19 cellular contexts compared by ENCODE assay signal in genomic region chr3:43023066-43023465, GRCh38. TPM values are rescaled to one million over a fixed set of nuclear protein-coding genes. Genes with fewer than 3 reads are reported as not detected.
DNase-seq lines count a peak whose midpoint lies in the region; ATAC-seq and TF ChIP-seq lines count a peak whose summit lies in the region.
"Had no signal": no experiment of that assay in that cellular context is flagged by ENCODE, and none has a peak within 500 bp of the region (broad histone marks: within the 10 kb centered on the region; RNA-seq: fewer than 3 reads in every experiment).

No MANE protein-coding gene starts in this region.

- H3K4me1 ChIP-seq in CD4-positive, alpha-beta memory T cell (ENCODE audit: insufficient read depth, low read length) = peaks cover 74% of the 10 kb centered on the region
- H3K4me1 ChIP-seq in GM23338 (ENCODE audit: insufficient read depth) (peaks cover 4% of the 10 kb centered on the region; the same call in 1 of the 2 replicates), left lung (no peaks in the 10 kb centered on the region)
- H3K4me1 ChIP-seq: thyroid gland had no signal

- no peak overlapping the region for H3K4me2 ChIP-seq in GM23338

- H3K9me3 ChIP-seq in CD4-positive, alpha-beta memory T cell (ENCODE audit: control insufficient read depth in 1 of 2, low read length in 2 of 2) = no peaks in the 10 kb centered on the region
- H3K9me3 ChIP-seq in left lung = no peaks in the 10 kb centered on the region
- H3K9me3 ChIP-seq: heart left ventricle, thyroid gland had no signal

- H3K27me3 Mint-ChIP-seq in CD4-positive, alpha-beta memory T cell = no peaks in the 10 kb centered on the region
- H3K27me3 Mint-ChIP-seq in GM23338 (ENCODE audit: insufficient read depth, low read depth, poor library complexity) = peaks cover 2% of the 10 kb centered on the region
- no peaks in the 10 kb centered on the region for H3K27me3 Mint-ChIP-seq in activated naive CD8-positive, alpha-beta T cell treated with anti-CD3 and anti-CD28 coated beads for 36 hours
- H3K27me3 Mint-ChIP-seq in natural killer cell (ENCODE audit: low read depth in 2 of 2) = no peaks in the 10 kb centered on the region
- H3K27me3 Mint-ChIP-seq: activated CD8-positive, alpha-beta memory T cell treated with anti-CD3 and anti-CD28 coated beads, Interleukin-2, amount 10 ng/mL, durations not matched to agents 7 days and 5 days; stimulated activated naive CD8-positive, alpha-beta T cell treated with anti-CD3 and anti-CD28 coated beads, Interleukin-15, Interleukin-2, amounts not matched to agents 100 ng/mL and 50 ng/mL, for 24 hours had no signal

- no peak overlapping the region for H3K4me3 ChIP-seq in CD4-positive, alpha-beta memory T cell (ENCODE audit: low read length in 2 of 2)
- H3K4me3 ChIP-seq in GM23338 = no peak overlapping the region
- H3K4me3 ChIP-seq in left lung = no peak overlapping the region
- H3K4me3 ChIP-seq: heart left ventricle, thyroid gland had no signal

- ATAC-seq in GM23338 (no peak), natural killer cell (no peak), left lung (no peak)
- ATAC-seq: heart left ventricle, Panc1 had no signal

- intact Hi-C loops in CD4-positive, alpha-beta memory T cell (cut with micrococcal nuclease) = loop anchor here (5.0 kb wide), 1 partner anchor 84 kb away; the partner anchor contains the start of gene POMGNT2
- intact Hi-C loops in natural killer cell (cut with micrococcal nuclease) = loop anchor here (5.0 kb wide), 1 partner anchor 454 kb away; no protein-coding TSS in a partner anchor
- intact Hi-C loops in left lung (cut with DNase I) = no loop called here

- peak overlapping the region; percentile 24 to 95 (median 89) for H3K27ac Mint-ChIP-seq in CD4-positive, alpha-beta memory T cell
- no peak overlapping the region for H3K27ac Mint-ChIP-seq in GM23338
- H3K27ac Mint-ChIP-seq in activated naive CD8-positive, alpha-beta T cell treated with anti-CD3 and anti-CD28 coated beads for 36 hours = peak overlapping the region; percentile 59
- H3K27ac Mint-ChIP-seq in natural killer cell = peak overlapping the region; percentile 72 to 84
- H3K27ac Mint-ChIP-seq: HFFc6; IgD-negative memory B cell; stimulated activated naive CD8-positive, alpha-beta T cell treated with anti-CD3 and anti-CD28 coated beads, Interleukin-15, Interleukin-2, amounts not matched to agents 100 ng/mL and 50 ng/mL, for 24 hours had no signal

- H3F3A ChIP-seq in GM23338 (replicated peaks; ENCODE audit: low read depth) = no peaks in the 10 kb centered on the region

- no peaks in the 10 kb centered on the region for H3K27me3 ChIP-seq in CD4-positive, alpha-beta memory T cell (ENCODE audit: insufficient read depth, low read length)
- H3K27me3 ChIP-seq in GM23338 (ENCODE audit: insufficient read depth) (no peaks in the 10 kb centered on the region), left lung (no peaks in the 10 kb centered on the region)
- H3K27me3 ChIP-seq: heart left ventricle, thyroid gland had no signal

- H3K9me3 Mint-ChIP-seq in CD4-positive, alpha-beta memory T cell = peaks cover 0 to 8% (median 3%) of the 10 kb centered on the region in 8 donors
- H3K9me3 Mint-ChIP-seq in GM23338 (peaks cover 9% of the 10 kb centered on the region), natural killer cell (no peaks in the 10 kb centered on the region)
- H3K9me3 Mint-ChIP-seq in activated naive CD8-positive, alpha-beta T cell treated with anti-CD3 and anti-CD28 coated beads for 36 hours = peaks cover 27% of the 10 kb centered on the region
- H3K9me3 Mint-ChIP-seq: HFFc6; stimulated activated naive CD8-positive, alpha-beta T cell treated with anti-CD3 and anti-CD28 coated beads, Interleukin-15, Interleukin-2, amounts not matched to agents 100 ng/mL and 50 ng/mL, for 24 hours had no signal

- no peak overlapping the region for H3K27ac ChIP-seq in CD4-positive, alpha-beta memory T cell (ENCODE audit: low read depth, low read length)
- H3K27ac ChIP-seq in GM23338 (ENCODE audit: low read depth) (no peak overlapping the region), left lung (no peak overlapping the region)
- H3K27ac ChIP-seq: thyroid gland had no signal

- TF ChIP-seq CTCF in GM23338 (conservative IDR thresholded peaks at IDR 0.05; ENCODE audit: low read depth in 2 of 2) (no peak), natural killer cell (IDR thresholded peaks at IDR 0.05) (no peak), left lung (IDR thresholded peaks at IDR 0.05) (no peak)

- no peaks in the 10 kb centered on the region for H3K36me3 ChIP-seq in CD4-positive, alpha-beta memory T cell (ENCODE audit: insufficient read depth, low read length)
- H3K36me3 ChIP-seq in GM23338 (ENCODE audit: insufficient read depth) (no peaks in the 10 kb centered on the region), left lung (no peaks in the 10 kb centered on the region)
- H3K36me3 ChIP-seq: heart left ventricle, thyroid gland had no signal

- no peak overlapping the region for H2AFZ ChIP-seq in GM23338

- no peak for DNase-seq in CD4-positive, alpha-beta memory T cell
- DNase-seq in GM23338 (ENCODE audit: low spot score) (peak; percentile 38), natural killer cell (no peak), left lung (no peak), COR-L47 (lab: John Stamatoyannopoulos, UW) (no peak)
- DNase-seq in activated naive CD8-positive, alpha-beta T cell treated with anti-CD3 and anti-CD28 coated beads for 36 hours = no peak
- DNase-seq in stimulated activated CD4-positive, alpha-beta T cell treated with anti-CD3 and anti-CD28 coated beads, Interleukin-15, amount 100 ng/mL, for 24 hours = no peak
- DNase-seq: activated CD8-positive, alpha-beta memory T cell treated with anti-CD3 and anti-CD28 coated beads, Interleukin-2, amount 10 ng/mL, durations not matched to agents 7 days and 5 days; activated T-cell treated with anti-CD3 and anti-CD28 coated beads, Interleukin-2, amount 50 U/mL, for 72 hours; heart left ventricle; HFFc6; mesenchymal stem cell; NCI-H1436 treated with DMSO at 0.1 percent for 48 hours; NCI-H526; stimulated activated CD4-positive, alpha-beta T cell treated with anti-CD3 and anti-CD28 coated beads, Interleukin-4, amount 100 ng/mL, for 4 hours; thyroid gland had no signal

- H3K9me2 ChIP-seq in GM23338 (ENCODE audit: insufficient read depth) = 0 out of 2 replicates have a peak, but pooled peaks cover 4% of the 10 kb centered on the region

- H3K79me2 ChIP-seq in GM23338 (replicated peaks; ENCODE audit: insufficient read depth) = no peaks in the 10 kb centered on the region

- peaks cover 58 to 82% (median 69%) of the 10 kb centered on the region in 4 donors for H3K4me1 Mint-ChIP-seq in CD4-positive, alpha-beta memory T cell
- H3K4me1 Mint-ChIP-seq in GM23338 (peaks cover 25% of the 10 kb centered on the region), natural killer cell (peaks cover 51 to 66% of the 10 kb centered on the region in 2 donors)
- H3K4me1 Mint-ChIP-seq in activated naive CD8-positive, alpha-beta T cell treated with anti-CD3 and anti-CD28 coated beads for 36 hours = peaks cover 53% of the 10 kb centered on the region

- no peaks in the 10 kb centered on the region for H3K36me3 Mint-ChIP-seq in CD4-positive, alpha-beta memory T cell
- no peaks in the 10 kb centered on the region for H3K36me3 Mint-ChIP-seq in GM23338 (ENCODE audit: low read depth)
- peaks cover 8% of the 10 kb centered on the region for H3K36me3 Mint-ChIP-seq in activated naive CD8-positive, alpha-beta T cell treated with anti-CD3 and anti-CD28 coated beads for 36 hours
- H3K36me3 Mint-ChIP-seq in natural killer cell = no peaks in the 10 kb centered on the region
- H3K36me3 Mint-ChIP-seq: activated CD8-positive, alpha-beta memory T cell treated with anti-CD3 and anti-CD28 coated beads, Interleukin-2, amount 10 ng/mL, durations not matched to agents 7 days and 5 days had no signal

- H4K20me1 ChIP-seq in GM23338 (replicated peaks; ENCODE audit: insufficient read depth) = no peaks in the 10 kb centered on the region

- POLR2A ChIA-PET in CD4-positive, alpha-beta memory T cell (lab: Charles Lee; ENCODE audit: partially characterized antibody) = interaction anchor here (1.1 to 1.9 kb wide), 4 partner anchors 11 to 366 kb away, joined by 3 to 7 read pairs (median 4); no protein-coding TSS in a partner anchor

- peak overlapping the region; percentile 10 to 92 (median 66) for H3K4me3 Mint-ChIP-seq in CD4-positive, alpha-beta memory T cell
- H3K4me3 Mint-ChIP-seq in GM23338 (no peak overlapping the region), natural killer cell (peak overlapping the region; percentile 78)
- no peak overlapping the region for H3K4me3 Mint-ChIP-seq in activated naive CD8-positive, alpha-beta T cell treated with anti-CD3 and anti-CD28 coated beads for 36 hours
- H3K4me3 Mint-ChIP-seq: activated CD8-positive, alpha-beta memory T cell treated with anti-CD3 and anti-CD28 coated beads, Interleukin-2, amount 10 ng/mL, durations not matched to agents 7 days and 5 days; HFFc6 had no signal

- CTCF ChIA-PET in CD4-positive, alpha-beta memory T cell (lab: Charles Lee; ENCODE audit: partially characterized antibody) = no interaction called here

TF ChIP-seq in GM23338, 12 proteins besides CTCF, POLR2A, EP300 and RAD21 (continues in another document):
- TF ChIP-seq JUNB (IDR thresholded peaks at IDR 0.05; ENCODE audit: unreplicated experiment) = no peak
- TF ChIP-seq EZH2 (IDR thresholded peaks at IDR 0.05; ENCODE audit: low read depth, unreplicated experiment) = no peak
- no peak for TF ChIP-seq POLR2AphosphoS5 (IDR thresholded peaks at IDR 0.05; ENCODE audit: low read depth)
- no peak for TF ChIP-seq NANOG (IDR thresholded peaks at IDR 0.05; ENCODE audit: borderline replicate concordance)
- TF ChIP-seq CREB1 (CRISPR knock-in tag; IDR thresholded peaks at IDR 0.05; ENCODE audit: low read depth) = no peak
- TF ChIP-seq ZNF114 (CRISPR knock-in tag; IDR thresholded peaks at IDR 0.05) = no peak

RNA-seq across cellular contexts. Expression of gene GASK1A, which starts 44.0 kb away (rescaled TPM):
- total RNA-seq in CD4-positive, alpha-beta memory T cell = not detected
- polyA plus RNA-seq in CD4-positive, alpha-beta memory T cell = not detected
- 11.1 and 16.2 TPM in 2 replicates for total RNA-seq in GM23338 (2014; rRNA removed; shearing (Covaris generic))
- 1.5 and 2.6 TPM in 2 replicates for polyA plus RNA-seq in GM23338 (2016; fragmentation: Nextera tagmentation; extraction: Ambion mirVana)
- total RNA-seq in activated naive CD8-positive, alpha-beta T cell treated with anti-CD3 and anti-CD28 coated beads for 36 hours = under 1 TPM in 1 of 2 experiments, not detected in 1; 0.08 TPM
- under 1 TPM in 2 of 3 donors, not detected in 1; 0.12 to 0.34 TPM for total RNA-seq in natural killer cell
- total RNA-seq in left lung = 10 to 100 TPM; 11.3 to 12.3 TPM
- total RNA-seq: activated CD8-positive, alpha-beta memory T cell treated with anti-CD3 and anti-CD28 coated beads, Interleukin-2, amount 10 ng/mL, durations not matched to agents 7 days and 5 days; HFFc6 had no signal
- polyA plus RNA-seq: IgD-negative memory B cell had no signal

Comparison
In these comparisons a context has a peak if more than half of its experiments do, and no peak if none do; other contexts are left out.
1. H3K4me3 Mint-ChIP-seq: peak in CD4-positive, alpha-beta memory T cell (8 of 8) and natural killer cell (single experiment); none in GM23338 (single experiment) and activated naive CD8-positive, alpha-beta T cell treated with anti-CD3 and anti-CD28 coated beads for 36 hours (single experiment).
2. intact Hi-C loops: an anchor here in CD4-positive, alpha-beta memory T cell (5.0 kb wide) and natural killer cell (5.0 kb wide); none called in left lung.